Comparison of ENCODE assay signal across 14 cellular contexts in the genomic region with DNA sequence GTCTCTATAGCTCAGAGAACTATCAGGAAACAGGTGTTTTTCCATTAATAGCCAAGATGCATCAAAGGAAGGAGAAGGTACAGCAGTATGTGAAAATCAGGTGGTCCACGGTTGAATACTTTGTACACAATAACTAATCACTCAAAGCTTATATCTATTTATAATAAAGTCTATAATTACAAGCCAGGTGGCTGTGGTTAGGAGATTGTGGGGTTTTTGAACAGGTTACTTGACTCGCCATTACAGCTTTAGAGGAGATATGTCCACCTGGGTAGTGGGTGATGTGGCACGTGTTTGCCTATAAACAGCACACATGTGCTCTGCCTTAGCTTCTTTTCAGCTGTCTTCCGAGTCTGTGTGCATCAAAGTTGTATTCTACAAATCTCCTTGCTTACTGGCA.
A peak's percentile ranks its signal among the peaks of the same experiment; 100 is the strongest.
DNase-seq lines count a peak whose midpoint lies in the region; ATAC-seq and TF ChIP-seq lines count a peak whose summit lies in the region.
"Had no signal": no experiment of that assay in that cellular context is flagged by ENCODE, and none has a peak within 500 bp of the region (broad histone marks: within the 10 kb centered on the region; RNA-seq: fewer than 3 reads in every experiment).

No MANE protein-coding gene starts in this region.

- H4K20me1 ChIP-seq in DND-41 (ENCODE audit: insufficient read depth, low read length) (no peaks in the 10 kb centered on the region), Loucy (ENCODE audit: insufficient read depth, low read length, poor library complexity, severe bottlenecking) (no peaks in the 10 kb centered on the region)

- H3K27ac Mint-ChIP-seq in CD4-positive, alpha-beta T cell: no peak overlapping the region
- H3K27ac Mint-ChIP-seq: dendritic cell treated with granulocyte-macrophage colony-stimulating factor and Interleukin-4, amounts not matched to agents 40 ng/mL and 50 ng/mL, for 4 days; mesothelial cell of epicardium had no signal

- intact Hi-C loops in CD4-positive, alpha-beta T cell (cut with DNase I, micrococcal nuclease): no loop called here

- H3K36me3 ChIP-seq in DND-41 (ENCODE audit: insufficient read depth, low read length) (no peaks in the 10 kb centered on the region), Loucy (ENCODE audit: insufficient read depth, low read length) (no peaks in the 10 kb centered on the region)

- POLR2A ChIA-PET in CD4-positive, alpha-beta T cell (lab: Charles Lee): no interaction called here

- no peaks in the 10 kb centered on the region for H3K27me3 Mint-ChIP-seq in activated T-cell treated with anti-CD3 and anti-CD28 coated beads, Interleukin-2, amount 50 U/mL, for 4 hours (ENCODE audit: low read depth)
- H3K27me3 Mint-ChIP-seq in CD4-positive, alpha-beta T cell: no peaks in the 10 kb centered on the region

- H3K9me3 Mint-ChIP-seq in activated T-cell treated with anti-CD3 and anti-CD28 coated beads, Interleukin-2, amount 50 U/mL, for 4 hours: peaks cover 4% of the 10 kb centered on the region
- H3K9me3 Mint-ChIP-seq in CD4-positive, alpha-beta T cell: peaks cover 2% of the 10 kb centered on the region

- TF ChIP-seq CTCF in DND-41 (IDR thresholded peaks at IDR 0.05; ENCODE audit: borderline replicate concordance, extremely low read depth, low read length, poor library complexity, severe bottlenecking) (no peak), Loucy (conservative IDR thresholded peaks at IDR 0.05; ENCODE audit: low read length) (no peak)
- TF ChIP-seq CTCF in CD4-positive, alpha-beta T cell (IDR thresholded peaks at IDR 0.05): no peak

- H3F3A ChIP-seq in Loucy (ENCODE audit: low read depth): no peaks in the 10 kb centered on the region

- H3K4me2 ChIP-seq in DND-41 (ENCODE audit: insufficient read depth, low read length) (peak overlapping the region; percentile 65), Loucy (ENCODE audit: low read depth, low read length, poor library complexity, severe bottlenecking) (peak overlapping the region; percentile 56)

- H3K4me3 ChIP-seq in DND-41 (ENCODE audit: low read depth in 1 of 2, low read length in 2 of 2) (peak overlapping the region in 1 of 2 experiments; percentile 48; a peak in 2 of 4 replicates), Loucy (ENCODE audit: low read length, poor library complexity, severe bottlenecking) (peak overlapping the region; percentile 31)

- H3K9ac ChIP-seq in DND-41 (ENCODE audit: low read depth, low read length) (peak overlapping the region; percentile 58), Loucy (ENCODE audit: low read depth, low read length, poor library complexity, severe bottlenecking) (no peak overlapping the region)

- peaks cover 11% of the 10 kb centered on the region for H3K4me1 Mint-ChIP-seq in activated T-cell treated with anti-CD3 and anti-CD28 coated beads, Interleukin-2, amount 50 U/mL, for 4 hours (ENCODE audit: low read depth)
- peaks cover 17% of the 10 kb centered on the region for H3K4me1 Mint-ChIP-seq in CD4-positive, alpha-beta T cell (ENCODE audit: low read depth)

- H3K4me1 ChIP-seq in DND-41 (ENCODE audit: insufficient read depth, low read length) (peaks cover 41% of the 10 kb centered on the region), Loucy (ENCODE audit: insufficient read depth, low read length, poor library complexity, severe bottlenecking) (peaks cover 11% of the 10 kb centered on the region)

- peak overlapping the region; percentile 99 for H3K27ac ChIP-seq in DND-41 (ENCODE audit: low read length)
- H3K27ac ChIP-seq in CD4-positive, alpha-beta T cell (ENCODE audit: low read depth, low read length): no peak overlapping the region

- no peaks in the 10 kb centered on the region for H3K9me2 ChIP-seq in Loucy (replicated peaks; ENCODE audit: low read depth, low read length)

- no peak overlapping the region for H3K4me3 Mint-ChIP-seq in activated T-cell treated with anti-CD3 and anti-CD28 coated beads, Interleukin-2, amount 50 U/mL, for 4 hours
- H3K4me3 Mint-ChIP-seq in CD4-positive, alpha-beta T cell: no peak overlapping the region
- H3K4me3 Mint-ChIP-seq: dendritic cell treated with granulocyte-macrophage colony-stimulating factor and Interleukin-4, amounts not matched to agents 40 ng/mL and 50 ng/mL, for 4 days; mesothelial cell of epicardium had no signal

- H2AFZ ChIP-seq in DND-41 (ENCODE audit: low read depth, low read length) (peak overlapping the region; percentile 55; the same call in 1 of the 2 replicates), Loucy (ENCODE audit: low read length) (no peak overlapping the region)

- ATAC-seq in DND-41 (ENCODE audit: insufficient read depth, low read depth) (peak; percentile 57), GM19395 (IDR thresholded peaks at IDR 0.05; ENCODE audit: unreplicated experiment) (peak; percentile 41), HG02852 (IDR thresholded peaks at IDR 0.05; ENCODE audit: unreplicated experiment) (peak; percentile 35)
- no peak for ATAC-seq in activated T-cell treated with anti-CD3 and anti-CD28 coated beads, Interleukin-2, amount 50 U/mL, for 4 hours
- no peak for ATAC-seq in CD4-positive, alpha-beta T cell (ENCODE audit: poor library complexity)

- peaks cover 4% of the 10 kb centered on the region for H3K9me3 ChIP-seq in DND-41 (ENCODE audit: insufficient read depth, low read length, severe bottlenecking)
- H3K9me3 ChIP-seq in Loucy (ENCODE audit: insufficient read depth, low read depth, low read length): no peaks in the 10 kb centered on the region
- no peaks in the 10 kb centered on the region for H3K9me3 ChIP-seq in CD4-positive, alpha-beta T cell (ENCODE audit: control insufficient read depth, low read length)

- DNase-seq in DND-41: peak; percentile 52
- DNase-seq in stimulated activated naive CD4-positive, alpha-beta T cell (lab: John Stamatoyannopoulos, UW): no peak
- no peak for DNase-seq in activated effector memory CD4-positive, alpha-beta T cell treated with Interleukin-2 at 50 U/mL for 16 hours
- no peak for DNase-seq in activated T-cell treated with anti-CD3 and anti-CD28 coated beads, Interleukin-2, amount 50 U/mL, for 4 hours
- DNase-seq in CD4-positive, alpha-beta T cell: no peak
- DNase-seq: activated CD4-positive, CD25-positive, alpha-beta regulatory T cell; activated naive CD4-positive, alpha-beta T cell treated with Interleukin-2 at 50 U/mL for 16 hours; hypothalamus; NCI-H1436 had no signal

- H3K27me3 ChIP-seq in DND-41 (ENCODE audit: insufficient read depth, low read length, poor library complexity) (no peaks in the 10 kb centered on the region), Loucy (ENCODE audit: insufficient read depth, low read length, poor library complexity, severe bottlenecking) (no peaks in the 10 kb centered on the region)
- H3K27me3 ChIP-seq in CD4-positive, alpha-beta T cell (ENCODE audit: control insufficient read depth, insufficient read depth, low read length): no peaks in the 10 kb centered on the region

- H3K79me2 ChIP-seq in DND-41 (ENCODE audit: insufficient read depth, low read length) (no peaks in the 10 kb centered on the region), Loucy (ENCODE audit: insufficient read depth, low read length) (no peaks in the 10 kb centered on the region)

- CTCF ChIA-PET in CD4-positive, alpha-beta T cell (lab: Charles Lee): no interaction called here

- H3K36me3 Mint-ChIP-seq in activated T-cell treated with anti-CD3 and anti-CD28 coated beads, Interleukin-2, amount 50 U/mL, for 4 hours (ENCODE audit: insufficient read depth): no peaks in the 10 kb centered on the region
- H3K36me3 Mint-ChIP-seq in CD4-positive, alpha-beta T cell (ENCODE audit: low read depth): no peaks in the 10 kb centered on the region

Comparison
In these comparisons a context has a peak if more than half of its experiments do, and no peak if none do; other contexts are left out.
1. ATAC-seq: peak in DND-41 (single experiment), GM19395 (single experiment) and HG02852 (single experiment); none in activated T-cell treated with anti-CD3 and anti-CD28 coated beads, Interleukin-2, amount 50 U/mL, for 4 hours (0 of 2) and CD4-positive, alpha-beta T cell (single experiment).